18 cellular contexts compared by ENCODE assay signal in genomic region chr5:171840066-171840465, GRCh38. TPM values are rescaled to one million over a fixed set of nuclear protein-coding genes. Genes with fewer than 3 reads are reported as not detected.
DNase-seq lines count a peak whose midpoint lies in the region; ATAC-seq and TF ChIP-seq lines count a peak whose summit lies in the region.
"Had no signal": no experiment of that assay in that cellular context is flagged by ENCODE, and none has a peak within 500 bp of the region (broad histone marks: within the 10 kb centered on the region; RNA-seq: fewer than 3 reads in every experiment).

No MANE protein-coding gene starts in this region.

- no peak for ATAC-seq in GM18519 (IDR thresholded peaks at IDR 0.05; ENCODE audit: low FRiP score, unreplicated experiment)

- no peak overlapping the region for H3K27ac Mint-ChIP-seq in neural progenitor cell
- H3K27ac Mint-ChIP-seq: activated naive CD4-positive, alpha-beta T cell treated with anti-CD3 and anti-CD28 coated beads, Interleukin-2, amount 50 U/mL, for 72 hours; B cell had no signal

- DNase-seq in activated CD4-positive, alpha-beta T cell treated with anti-CD3 and anti-CD28 coated beads for 48 hours, result peak; percentile 15
- no peak for DNase-seq in activated CD4-positive, alpha-beta T cell treated with anti-CD3 and anti-CD28 coated beads, Interleukin-2, amount 50 U/mL, for 4 hours
- DNase-seq in Karpas-422 (peak; percentile 71), RKO (ENCODE audit: low spot score) (peak; percentile 12), neural progenitor cell (ENCODE audit: low spot score) (peak; percentile 17), kidney glomerular epithelial cell (lab: John Stamatoyannopoulos, UW) (no peak)
- DNase-seq in stimulated activated CD4-positive, alpha-beta T cell treated with anti-CD3 and anti-CD28 coated beads, Interleukin-4, amount 100 ng/mL, for 4 hours, result no peak
- DNase-seq: EL; H9; NCI-H1694; Peyer's patch; retina; stimulated activated naive CD4-positive, alpha-beta T cell treated with Interleukin-2 at 50 U/mL for 16 hours; T-helper 9 cell had no signal

- H3K9me3 Mint-ChIP-seq in neural progenitor cell, result no peaks in the 10 kb centered on the region
- H3K9me3 Mint-ChIP-seq: activated naive CD4-positive, alpha-beta T cell treated with anti-CD3 and anti-CD28 coated beads, Interleukin-2, amount 50 U/mL, for 72 hours had no signal

- H3K4me3 ChIP-seq in Karpas-422 (ENCODE audit: low read length) (no peak overlapping the region), neural progenitor cell (no peak overlapping the region)
- H3K4me3 ChIP-seq: cardiac muscle cell, Peyer's patch had no signal

- no peak for TF ChIP-seq CTCF in neural progenitor cell (IDR thresholded peaks at IDR 0.05)

- H3F3A ChIP-seq in neural progenitor cell (ENCODE audit: low read depth), result peaks cover 9% of the 10 kb centered on the region

- no peak overlapping the region for H3K4me3 Mint-ChIP-seq in neural progenitor cell
- H3K4me3 Mint-ChIP-seq: B cell, H9 had no signal

- H3K4me1 Mint-ChIP-seq in neural progenitor cell, result peaks cover 39% of the 10 kb centered on the region
- H3K4me1 Mint-ChIP-seq: B cell had no signal

- no peaks in the 10 kb centered on the region for H3K4me1 ChIP-seq in Karpas-422 (ENCODE audit: low read length)
- H3K4me1 ChIP-seq in neural progenitor cell, result peaks cover 24% of the 10 kb centered on the region
- H3K4me1 ChIP-seq: Peyer's patch had no signal

- H3K9ac ChIP-seq in Karpas-422 (ENCODE audit: low read length) (no peak overlapping the region), neural progenitor cell (no peak overlapping the region)

- H3K4me2 ChIP-seq in Karpas-422 (ENCODE audit: low read depth, low read length, poor library complexity, severe bottlenecking) (no peak overlapping the region), neural progenitor cell (no peak overlapping the region)

- H3K27me3 Mint-ChIP-seq in neural progenitor cell (ENCODE audit: insufficient read depth, low read depth), result peaks cover 3% of the 10 kb centered on the region
- H3K27me3 Mint-ChIP-seq: B cell had no signal

- H3K36me3 Mint-ChIP-seq in neural progenitor cell, result no peaks in the 10 kb centered on the region
- H3K36me3 Mint-ChIP-seq: activated naive CD4-positive, alpha-beta T cell treated with anti-CD3 and anti-CD28 coated beads, Interleukin-2, amount 50 U/mL, for 72 hours had no signal

- no peaks in the 10 kb centered on the region for H3K9me3 ChIP-seq in Karpas-422 (ENCODE audit: low read length)
- no peaks in the 10 kb centered on the region for H3K9me3 ChIP-seq in neural progenitor cell (ENCODE audit: low read depth)
- H3K9me3 ChIP-seq: Peyer's patch had no signal

- H3K79me2 ChIP-seq in Karpas-422 (ENCODE audit: low read length) (no peaks in the 10 kb centered on the region), neural progenitor cell (ENCODE audit: low read depth) (no peaks in the 10 kb centered on the region)

- no peak overlapping the region for H2AFZ ChIP-seq in Karpas-422 (ENCODE audit: low read length)
- no peak overlapping the region for H2AFZ ChIP-seq in neural progenitor cell (replicated peaks)

- H3K27me3 ChIP-seq in Karpas-422 (ENCODE audit: low read length), result no peaks in the 10 kb centered on the region
- H3K27me3 ChIP-seq in neural progenitor cell, result no peaks in the 10 kb centered on the region
- H3K27me3 ChIP-seq: cardiac muscle cell, Peyer's patch had no signal

- H4K20me1 ChIP-seq in Karpas-422 (ENCODE audit: insufficient read depth, low read depth, low read length), result no peaks in the 10 kb centered on the region
- H4K20me1 ChIP-seq in neural progenitor cell (ENCODE audit: low read depth), result peaks cover 4% of the 10 kb centered on the region

- H3K27ac ChIP-seq in Karpas-422 (ENCODE audit: low read length) (no peak overlapping the region), neural progenitor cell (no peak overlapping the region)
- H3K27ac ChIP-seq: cardiac muscle cell, Peyer's patch had no signal

- no peaks in the 10 kb centered on the region for H3K9me2 ChIP-seq in Karpas-422 (replicated peaks; ENCODE audit: insufficient read depth, low read length)

- H3K36me3 ChIP-seq in Karpas-422 (ENCODE audit: insufficient read depth, low read length), result no peaks in the 10 kb centered on the region; the same call in 1 of the 2 replicates
- no peaks in the 10 kb centered on the region for H3K36me3 ChIP-seq in neural progenitor cell
- H3K36me3 ChIP-seq: cardiac muscle cell, Peyer's patch had no signal

RNA-seq across cellular contexts. Expression of gene SMIM23, which starts 54.4 kb away (rescaled TPM):
- total RNA-seq in Karpas-422 (2014; rRNA removed; shearing (Covaris generic); ENCODE audit: low replicate concordance), result not detected in 2 replicates
- total RNA-seq in neural progenitor cell (ENCODE audit: low replicate concordance), result not detected in 2 replicates
- total RNA-seq: activated naive CD4-positive, alpha-beta T cell treated with anti-CD3 and anti-CD28 coated beads, Interleukin-2, amount 50 U/mL, for 72 hours; B cell; cardiac muscle cell; H9; Peyer's patch had no signal

Comparison
In these comparisons a context has a peak if more than half of its experiments do, and no peak if none do; other contexts are left out.
1. DNase-seq: peak in activated CD4-positive, alpha-beta T cell treated with anti-CD3 and anti-CD28 coated beads for 48 hours (single experiment), Karpas-422 (single experiment), RKO (single experiment) and neural progenitor cell (single experiment); none in activated CD4-positive, alpha-beta T cell treated with anti-CD3 and anti-CD28 coated beads, Interleukin-2, amount 50 U/mL, for 4 hours (0 of 2), kidney glomerular epithelial cell (single experiment) and stimulated activated CD4-positive, alpha-beta T cell treated with anti-CD3 and anti-CD28 coated beads, Interleukin-4, amount 100 ng/mL, for 4 hours (0 of 2).